In the genomic region with DNA sequence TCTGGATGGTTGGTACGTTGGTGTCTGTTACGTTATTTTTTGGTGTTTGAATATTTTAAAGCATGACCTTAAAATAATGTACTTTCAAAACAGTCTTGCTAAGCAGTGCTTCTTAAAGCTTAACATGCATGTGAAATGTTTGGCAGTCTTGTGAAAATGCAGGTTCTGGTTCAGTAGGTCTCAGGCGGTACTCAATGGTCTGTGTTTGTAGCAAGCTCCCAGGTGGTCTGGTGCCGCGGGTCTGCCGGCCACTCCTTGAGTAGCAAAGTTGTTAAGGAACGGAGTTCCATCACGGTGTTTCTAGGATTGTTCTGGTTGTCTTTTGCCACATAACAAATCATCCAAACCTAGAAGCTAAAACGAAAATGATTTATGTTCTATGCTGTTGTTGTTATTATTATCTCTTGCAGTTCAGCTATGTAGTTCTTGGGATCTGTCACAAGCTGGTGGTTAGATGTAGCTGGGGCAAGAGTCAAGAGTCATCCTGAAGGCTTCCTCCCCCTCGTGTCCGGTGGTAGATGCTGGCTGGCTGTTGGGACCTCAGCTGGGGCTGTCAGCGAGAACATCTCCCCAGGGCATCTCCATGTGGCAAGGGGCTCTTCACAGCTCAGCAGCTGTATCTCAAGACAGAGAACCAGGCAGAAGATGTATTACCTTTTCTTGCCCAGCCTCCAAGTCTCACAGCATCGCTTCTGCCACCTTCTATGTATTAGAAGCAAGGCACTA, we compare ENCODE assay signal across 10 cellular contexts.
DNase-seq lines count a peak whose midpoint lies in the region; ATAC-seq and TF ChIP-seq lines count a peak whose summit lies in the region.
"Had no signal": no experiment of that assay in that cellular context is flagged by ENCODE, and none has a peak within 500 bp of the region (broad histone marks: within the 10 kb centered on the region; RNA-seq: fewer than 3 reads in every experiment).

No MANE protein-coding gene starts in this region.

- H2AFZ ChIP-seq in neural progenitor cell (replicated peaks), result no peak overlapping the region

- intact Hi-C loops in colonic mucosa (cut with DNase I), result no loop called here

- H3K4me3 Mint-ChIP-seq in T-helper 2 cell treated with Interferon-gamma antibody and Interleukin-4, amounts not matched to agents 5 μg/mL and 100 μg/mL, for 36 hours, result peak overlapping the region; percentile 25
- no peak overlapping the region for H3K4me3 Mint-ChIP-seq in neural progenitor cell
- H3K4me3 Mint-ChIP-seq: type B pancreatic cell had no signal

- H3K4me1 ChIP-seq in neural progenitor cell (peaks cover 12% of the 10 kb centered on the region), colonic mucosa (no peaks in the 10 kb centered on the region)

- ATAC-seq in GM21423 (IDR thresholded peaks at IDR 0.05; ENCODE audit: unreplicated experiment), result peak; percentile 37
- peak; percentile 24 for ATAC-seq in HG03520 (IDR thresholded peaks at IDR 0.05; ENCODE audit: unreplicated experiment)

- H3K36me3 ChIP-seq in neural progenitor cell (no peaks in the 10 kb centered on the region), colonic mucosa (no peaks in the 10 kb centered on the region)
- H3K36me3 ChIP-seq: neutrophil had no signal

- H3K4me2 ChIP-seq in neural progenitor cell, result no peak overlapping the region

- no peaks in the 10 kb centered on the region for H4K20me1 ChIP-seq in neural progenitor cell (ENCODE audit: low read depth)

- H3K27me3 Mint-ChIP-seq in T-helper 2 cell treated with Interferon-gamma antibody and Interleukin-4, amounts not matched to agents 5 μg/mL and 100 μg/mL, for 36 hours (ENCODE audit: low read depth), result peaks cover 4% of the 10 kb centered on the region
- H3K27me3 Mint-ChIP-seq in neural progenitor cell (ENCODE audit: insufficient read depth, low read depth), result peaks cover 4% of the 10 kb centered on the region

- H3K9me3 ChIP-seq in neural progenitor cell (ENCODE audit: low read depth), result no peaks in the 10 kb centered on the region
- no peaks in the 10 kb centered on the region for H3K9me3 ChIP-seq in colonic mucosa
- H3K9me3 ChIP-seq: neutrophil had no signal

- no peaks in the 10 kb centered on the region for H3F3A ChIP-seq in neural progenitor cell (ENCODE audit: low read depth)

- H3K27ac ChIP-seq in neural progenitor cell, result no peak overlapping the region
- no peak overlapping the region for H3K27ac ChIP-seq in colonic mucosa
- H3K27ac ChIP-seq: neutrophil had no signal

- H3K9me3 Mint-ChIP-seq in T-helper 2 cell treated with Interferon-gamma antibody and Interleukin-4, amounts not matched to agents 5 μg/mL and 100 μg/mL, for 36 hours, result peaks cover 4% of the 10 kb centered on the region
- no peaks in the 10 kb centered on the region for H3K9me3 Mint-ChIP-seq in neural progenitor cell
- H3K9me3 Mint-ChIP-seq: type B pancreatic cell had no signal

- H3K27me3 ChIP-seq in neural progenitor cell (no peaks in the 10 kb centered on the region), colonic mucosa (no peaks in the 10 kb centered on the region)
- H3K27me3 ChIP-seq: neutrophil had no signal

- DNase-seq in T-helper 2 cell treated with Interferon-gamma antibody and Interleukin-4, amounts not matched to agents 5 μg/mL and 100 μg/mL, for 36 hours (ENCODE audit: low spot score), result no peak
- DNase-seq in T-helper 2 cell (no peak), neural progenitor cell (ENCODE audit: low spot score) (no peak), SIG-M5 treated with dmso at 0.1 percent for 504 hours (lab: John Stamatoyannopoulos, UW; ENCODE audit: unreplicated experiment) (no peak), amniotic stem cell (lab: John Stamatoyannopoulos, UW) (no peak), colonic mucosa (no peak)

- H3K36me3 Mint-ChIP-seq in T-helper 2 cell treated with Interferon-gamma antibody and Interleukin-4, amounts not matched to agents 5 μg/mL and 100 μg/mL, for 36 hours (ENCODE audit: low read depth), result peaks cover 3% of the 10 kb centered on the region
- no peaks in the 10 kb centered on the region for H3K36me3 Mint-ChIP-seq in neural progenitor cell
- H3K36me3 Mint-ChIP-seq: type B pancreatic cell had no signal

- H3K79me2 ChIP-seq in neural progenitor cell (ENCODE audit: low read depth), result no peaks in the 10 kb centered on the region

- TF ChIP-seq CTCF in neural progenitor cell (IDR thresholded peaks at IDR 0.05) (no peak), colonic mucosa (IDR thresholded peaks at IDR 0.05) (no peak)

- no peak overlapping the region for H3K4me3 ChIP-seq in neural progenitor cell
- no peak overlapping the region for H3K4me3 ChIP-seq in colonic mucosa

- H3K9ac ChIP-seq in neural progenitor cell, result no peak overlapping the region
- no peak overlapping the region for H3K9ac ChIP-seq in colonic mucosa (ENCODE audit: low read depth in 2 of 2, low read length in 2 of 2)

- H3K4me1 Mint-ChIP-seq in T-helper 2 cell treated with Interferon-gamma antibody and Interleukin-4, amounts not matched to agents 5 μg/mL and 100 μg/mL, for 36 hours (ENCODE audit: low read depth), result peaks cover 65% of the 10 kb centered on the region
- H3K4me1 Mint-ChIP-seq in neural progenitor cell, result peaks cover 22% of the 10 kb centered on the region

- peak overlapping the region; percentile 55 for H3K27ac Mint-ChIP-seq in T-helper 2 cell treated with Interferon-gamma antibody and Interleukin-4, amounts not matched to agents 5 μg/mL and 100 μg/mL, for 36 hours
- peak overlapping the region; percentile 14 for H3K27ac Mint-ChIP-seq in neural progenitor cell
- H3K27ac Mint-ChIP-seq: type B pancreatic cell had no signal
